ENCODE assay signal across 8 cellular contexts in genomic region chr11:88552377-88553029, GRCh38.
DNase-seq lines count a peak whose midpoint lies in the region; ATAC-seq, FAIRE-seq and TF ChIP-seq lines count a peak whose summit lies in the region.

No MANE protein-coding gene starts in this region.

- H3K27me3 Mint-ChIP-seq in activated CD4-positive, alpha-beta T cell treated with anti-CD3 and anti-CD28 coated beads, Interleukin-2, amount 10 ng/mL, durations not matched to agents 7 days and 5 days = peaks cover 12% of the 10 kb centered on the region

- no peak overlapping the region for H3K4me3 Mint-ChIP-seq in activated CD4-positive, alpha-beta T cell treated with anti-CD3 and anti-CD28 coated beads, Interleukin-2, amount 10 ng/mL, durations not matched to agents 7 days and 5 days

- no peaks in the 10 kb centered on the region for H3K36me3 ChIP-seq in pancreas

- peak; percentile 56 for DNase-seq in AG10803 (ENCODE audit: low read depth)
- peak; percentile 12 for DNase-seq in NCI-H1105 (lab: John Stamatoyannopoulos, UW)
- DNase-seq in activated CD4-positive, alpha-beta T cell treated with anti-CD3 and anti-CD28 coated beads, Interleukin-2, amount 10 ng/mL, durations not matched to agents 7 days and 5 days = peak; percentile 70
- no peak for DNase-seq in epithelial cell of proximal tubule (ENCODE audit: low read depth)
- DNase-seq in pancreas = peak in 5 of 6 donors; percentile 17 to 57 (median 38)
- no peak for DNase-seq in DMS114 treated with DMSO at 0.1 percent for 48 hours (lab: John Stamatoyannopoulos, UW; ENCODE audit: unreplicated experiment)

- no peaks in the 10 kb centered on the region for H3K36me3 Mint-ChIP-seq in activated CD4-positive, alpha-beta T cell treated with anti-CD3 and anti-CD28 coated beads, Interleukin-2, amount 10 ng/mL, durations not matched to agents 7 days and 5 days (ENCODE audit: low read depth)

- no peaks in the 10 kb centered on the region for H3K27me3 ChIP-seq in pancreas

- intact Hi-C loops in pancreas (cut with DNase I) = loop anchor here in 1 of 3 donors (10.0 kb wide), 1 partner anchor 1198 kb away; no protein-coding TSS in a partner anchor

- POLR2A ChIA-PET in activated CD4-positive, alpha-beta T cell treated with anti-CD3 and anti-CD28 coated beads, Interleukin-2, amount 10 ng/mL, durations not matched to agents 7 days and 5 days (lab: Charles Lee) = no interaction called here

- no peak overlapping the region for H3K27ac Mint-ChIP-seq in activated CD4-positive, alpha-beta T cell treated with anti-CD3 and anti-CD28 coated beads, Interleukin-2, amount 10 ng/mL, durations not matched to agents 7 days and 5 days

- no peaks in the 10 kb centered on the region for H3K9me3 ChIP-seq in pancreas

- TF ChIP-seq POLR2A in GM18505 (IDR thresholded peaks at IDR 0.05; ENCODE audit: borderline replicate concordance, extremely low read depth, insufficient read depth, insufficient read length) = no peak

- H3K27ac ChIP-seq in pancreas = no peak overlapping the region

- H3K4me1 ChIP-seq in pancreas = no peaks in the 10 kb centered on the region

- no peaks in the 10 kb centered on the region for H3K9me3 Mint-ChIP-seq in activated CD4-positive, alpha-beta T cell treated with anti-CD3 and anti-CD28 coated beads, Interleukin-2, amount 10 ng/mL, durations not matched to agents 7 days and 5 days

- peak; percentile 79 for TF ChIP-seq CTCF in AG10803 (conservative IDR thresholded peaks at IDR 0.05; ENCODE audit: low read length)
- TF ChIP-seq CTCF in epithelial cell of proximal tubule (conservative IDR thresholded peaks at IDR 0.05; ENCODE audit: low read depth, low read length) = peak; percentile 89
- peak; percentile 24 to 57 (median 46) for TF ChIP-seq CTCF in pancreas (IDR thresholded peaks at IDR 0.05)

- H3K4me3 ChIP-seq in AG10803 (ENCODE audit: low read length) (no peak overlapping the region), epithelial cell of proximal tubule (ENCODE audit: low read depth, low read length) (no peak overlapping the region), pancreas (no peak overlapping the region)

- FAIRE-seq in pancreas (lab: Jason Lieb, UNC) = no peak

- peak; percentile 90 for ATAC-seq in GM18505 (IDR thresholded peaks at IDR 0.05; ENCODE audit: unreplicated experiment)
- ATAC-seq in HG02840 (IDR thresholded peaks at IDR 0.05; ENCODE audit: low FRiP score, unreplicated experiment) = peak; percentile 80
- peak; percentile 53 to 85 (median 79) for ATAC-seq in pancreas

- CTCF ChIA-PET in activated CD4-positive, alpha-beta T cell treated with anti-CD3 and anti-CD28 coated beads, Interleukin-2, amount 10 ng/mL, durations not matched to agents 7 days and 5 days (lab: Charles Lee) = interaction anchor here (0.7 to 2.3 kb wide), 12 partner anchors 9 to 536 kb away, joined by 3 to 8 read pairs (median 3); no protein-coding TSS in a partner anchor

- no peaks in the 10 kb centered on the region for H3K4me1 Mint-ChIP-seq in activated CD4-positive, alpha-beta T cell treated with anti-CD3 and anti-CD28 coated beads, Interleukin-2, amount 10 ng/mL, durations not matched to agents 7 days and 5 days

- WGBS in pancreas, 2 donors = 30 to 67% methylated on average over 3 of the region's 3 CpGs

Comparison
In these comparisons a context has a peak if more than half of its experiments do, and no peak if none do; other contexts are left out.
1. DNase-seq: peak in AG10803 (single experiment), NCI-H1105 (single experiment), activated CD4-positive, alpha-beta T cell treated with anti-CD3 and anti-CD28 coated beads, Interleukin-2, amount 10 ng/mL, durations not matched to agents 7 days and 5 days (single experiment) and pancreas (5 of 6); none in epithelial cell of proximal tubule (single experiment) and DMS114 treated with DMSO at 0.1 percent for 48 hours (single experiment).
2. Peak in every context shown above with its lines, with median percentiles within 50 percentile points of each other: CTCF ChIP-seq and ATAC-seq.